In the genomic region with DNA sequence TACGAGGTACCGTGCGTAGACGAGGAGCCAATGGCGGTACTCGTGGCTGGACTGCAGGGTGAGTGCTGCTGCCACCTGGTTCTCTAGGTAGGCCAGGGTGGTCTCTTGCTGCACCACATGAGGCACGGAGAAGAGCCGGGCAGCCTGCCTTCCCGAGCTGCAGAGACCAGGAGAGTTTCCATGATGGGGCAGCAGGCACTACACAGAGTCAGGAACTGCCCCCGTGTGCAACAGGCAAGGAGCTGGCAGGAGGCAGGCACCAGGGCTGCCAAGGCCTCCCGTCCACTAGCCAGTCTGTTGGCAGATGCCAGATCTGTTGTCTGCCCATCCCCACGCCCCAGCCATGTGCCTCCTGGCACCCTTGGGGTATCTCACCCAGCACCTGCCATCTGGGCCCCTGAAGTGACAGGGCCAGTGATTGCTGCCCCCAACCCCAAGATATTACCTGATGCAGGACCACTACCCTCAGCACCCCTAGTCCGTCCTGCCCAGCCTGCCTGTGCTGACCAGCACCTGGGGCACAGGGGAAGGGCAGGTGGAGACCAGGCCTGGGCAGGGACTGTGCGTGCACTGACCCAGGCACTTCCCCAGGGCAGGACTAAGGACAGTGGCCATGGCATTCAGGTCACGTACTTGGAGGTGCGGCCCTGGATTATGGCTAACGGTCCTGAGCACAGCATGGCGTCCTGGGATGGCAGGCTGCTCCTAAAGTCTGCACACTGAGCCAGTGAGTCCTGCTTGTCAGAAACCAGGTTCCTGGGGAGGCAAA, we compare ENCODE assay signal across 17 cellular contexts.
"Had no signal": no experiment of that assay in that cellular context is flagged by ENCODE, and none has a peak within 500 bp of the region (broad histone marks: within the 10 kb centered on the region; RNA-seq: fewer than 3 reads in every experiment).

No MANE protein-coding gene starts in this region.

- H3K4me1 Mint-ChIP-seq: activated naive CD8-positive, alpha-beta T cell treated with anti-CD3 and anti-CD28 coated beads, Interleukin-2, amount 50 U/mL, for 24 hours; nephron had no signal

- H3K27ac Mint-ChIP-seq: activated naive CD8-positive, alpha-beta T cell treated with anti-CD3 and anti-CD28 coated beads, Interleukin-2, amount 50 U/mL, for 24 hours; nephron had no signal

- DNase-seq: activated CD4-positive, alpha-beta T cell treated with anti-CD3 and anti-CD28 coated beads for 4 hours; activated CD4-positive, alpha-beta T cell treated with anti-CD3 and anti-CD28 coated beads, Interleukin-2, amount 50 U/mL, for 4 hours; activated gamma-delta T cell treated with Interleukin-2 at 50 U/mL for 16 hours; activated naive CD4-positive, alpha-beta T cell treated with anti-CD3 and anti-CD28 coated beads, Interleukin-2, amount 50 U/mL, for 16 hours; activated naive CD8-positive, alpha-beta T cell treated with anti-CD3 and anti-CD28 coated beads, Interleukin-2, amount 50 U/mL, for 24 hours; central memory CD4-positive, alpha-beta T cell; dermis blood vessel endothelial cell; effector CD4-positive, alpha-beta T cell; gastrocnemius medialis; islet precursor cell; left ventricle myocardium superior; ovary; spleen; stimulated activated naive CD4-positive, alpha-beta T cell treated with Interleukin-2 at 50 U/mL for 16 hours; testis; trophoblast cell had no signal

- H3K27me3 Mint-ChIP-seq: activated naive CD8-positive, alpha-beta T cell treated with anti-CD3 and anti-CD28 coated beads, Interleukin-2, amount 50 U/mL, for 24 hours had no signal

- ATAC-seq: activated naive CD8-positive, alpha-beta T cell treated with anti-CD3 and anti-CD28 coated beads, Interleukin-2, amount 50 U/mL, for 24 hours; gastrocnemius medialis; left ventricle myocardium superior had no signal

- H3K4me3 Mint-ChIP-seq: activated naive CD8-positive, alpha-beta T cell treated with anti-CD3 and anti-CD28 coated beads, Interleukin-2, amount 50 U/mL, for 24 hours; nephron had no signal

- H3K9me3 Mint-ChIP-seq: activated naive CD8-positive, alpha-beta T cell treated with anti-CD3 and anti-CD28 coated beads, Interleukin-2, amount 50 U/mL, for 24 hours; nephron had no signal
